Comparison of ENCODE assay signal across 12 cellular contexts in the genomic region with DNA sequence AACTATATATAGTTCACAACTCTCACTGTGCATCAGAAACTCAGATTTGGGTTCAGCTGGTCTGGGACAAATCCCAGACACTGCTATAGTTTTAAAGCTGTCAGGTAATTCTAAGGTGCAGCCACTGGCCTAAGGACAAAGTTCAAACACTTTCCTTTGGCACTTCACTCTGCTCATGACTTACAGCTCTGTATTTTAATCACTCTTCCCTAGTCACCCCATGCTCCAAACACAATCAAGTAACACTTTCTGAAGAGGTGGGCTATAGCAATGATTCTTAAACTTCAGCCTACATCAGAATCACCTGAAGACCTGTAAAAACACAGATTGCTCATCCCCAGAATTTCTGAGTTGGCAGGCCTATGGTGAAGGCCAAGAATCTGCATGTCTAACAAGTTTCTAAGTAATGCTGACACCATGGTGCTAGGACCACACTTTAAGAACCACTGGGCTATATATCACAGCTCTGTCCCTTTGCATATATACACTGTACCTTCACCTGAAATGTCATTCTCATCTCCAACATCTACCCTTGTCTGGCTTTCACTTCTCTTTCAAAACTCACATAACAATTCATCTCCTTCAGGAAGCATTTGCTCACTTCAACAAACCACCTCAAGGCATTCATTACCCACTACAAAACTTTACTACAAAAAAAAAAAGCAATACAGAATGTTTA. TPM values are rescaled to one million over a fixed set of nuclear protein-coding genes. Genes with fewer than 3 reads are reported as not detected.
DNase-seq lines count a peak whose midpoint lies in the region; ATAC-seq lines count a peak whose summit lies in the region.
"Had no signal": no experiment of that assay in that cellular context is flagged by ENCODE, and none has a peak within 500 bp of the region (broad histone marks: within the 10 kb centered on the region; RNA-seq: fewer than 3 reads in every experiment).

No MANE protein-coding gene starts in this region.

- peak overlapping the region; percentile 15 for H3K27ac Mint-ChIP-seq in activated naive CD8-positive, alpha-beta T cell treated with anti-CD3 and anti-CD28 coated beads, Interleukin-2, amount 10 ng/mL, durations not matched to agents 7 days and 5 days
- no peak overlapping the region for H3K27ac Mint-ChIP-seq in activated naive CD8-positive, alpha-beta T cell treated with anti-CD3 and anti-CD28 coated beads for 36 hours
- H3K27ac Mint-ChIP-seq: neural progenitor cell, T-helper 17 cell had no signal

- H3K9me3 Mint-ChIP-seq in activated naive CD8-positive, alpha-beta T cell treated with anti-CD3 and anti-CD28 coated beads, Interleukin-2, amount 10 ng/mL, durations not matched to agents 7 days and 5 days = no peaks in the 10 kb centered on the region
- H3K9me3 Mint-ChIP-seq in activated naive CD8-positive, alpha-beta T cell treated with anti-CD3 and anti-CD28 coated beads for 36 hours = no peaks in the 10 kb centered on the region
- H3K9me3 Mint-ChIP-seq: neural progenitor cell had no signal

- H3K4me3 Mint-ChIP-seq in activated naive CD8-positive, alpha-beta T cell treated with anti-CD3 and anti-CD28 coated beads, Interleukin-2, amount 10 ng/mL, durations not matched to agents 7 days and 5 days = peak overlapping the region; percentile 2
- no peak overlapping the region for H3K4me3 Mint-ChIP-seq in activated naive CD8-positive, alpha-beta T cell treated with anti-CD3 and anti-CD28 coated beads for 36 hours
- H3K4me3 Mint-ChIP-seq: neural progenitor cell had no signal

- peaks cover 36% of the 10 kb centered on the region for H3K4me1 Mint-ChIP-seq in activated naive CD8-positive, alpha-beta T cell treated with anti-CD3 and anti-CD28 coated beads, Interleukin-2, amount 10 ng/mL, durations not matched to agents 7 days and 5 days
- H3K4me1 Mint-ChIP-seq in activated naive CD8-positive, alpha-beta T cell treated with anti-CD3 and anti-CD28 coated beads for 36 hours = peaks cover 59% of the 10 kb centered on the region

- no peak for ATAC-seq in activated naive CD8-positive, alpha-beta T cell treated with anti-CD3 and anti-CD28 coated beads, Interleukin-2, amount 10 ng/mL, durations not matched to agents 7 days and 5 days (ENCODE audit: low read depth)
- peak; percentile 61 for ATAC-seq in HG02884 (IDR thresholded peaks at IDR 0.05; ENCODE audit: unreplicated experiment)
- ATAC-seq: T-helper 17 cell had no signal

- H3K36me3 Mint-ChIP-seq in activated naive CD8-positive, alpha-beta T cell treated with anti-CD3 and anti-CD28 coated beads, Interleukin-2, amount 10 ng/mL, durations not matched to agents 7 days and 5 days = peaks cover 7% of the 10 kb centered on the region
- H3K36me3 Mint-ChIP-seq in activated naive CD8-positive, alpha-beta T cell treated with anti-CD3 and anti-CD28 coated beads for 36 hours = peaks cover 7% of the 10 kb centered on the region

- POLR2A ChIA-PET in activated naive CD8-positive, alpha-beta T cell treated with anti-CD3 and anti-CD28 coated beads, Interleukin-2, amount 10 ng/mL, durations not matched to agents 7 days and 5 days (lab: Charles Lee) = interaction anchor here (2.1 kb wide), 1 partner anchor 21 kb away, joined by 8 read pairs; a partner anchor contains a TSS

- no peaks in the 10 kb centered on the region for H3K27me3 Mint-ChIP-seq in activated naive CD8-positive, alpha-beta T cell treated with anti-CD3 and anti-CD28 coated beads, Interleukin-2, amount 10 ng/mL, durations not matched to agents 7 days and 5 days
- no peaks in the 10 kb centered on the region for H3K27me3 Mint-ChIP-seq in activated naive CD8-positive, alpha-beta T cell treated with anti-CD3 and anti-CD28 coated beads for 36 hours
- H3K27me3 Mint-ChIP-seq: T-helper 17 cell had no signal

- H3K27ac ChIP-seq in caudate nucleus (ENCODE audit: low read depth, low read length) = peak overlapping the region; percentile 74
- H3K27ac ChIP-seq: neural progenitor cell had no signal

- no peak for DNase-seq in activated naive CD8-positive, alpha-beta T cell treated with anti-CD3 and anti-CD28 coated beads, Interleukin-2, amount 10 ng/mL, durations not matched to agents 7 days and 5 days
- DNase-seq in activated naive CD8-positive, alpha-beta T cell treated with anti-CD3 and anti-CD28 coated beads for 36 hours = no peak
- DNase-seq in caudate nucleus (lab: John Stamatoyannopoulos, UW) (no peak), SHP77 treated with DMSO at 0.1 percent for 48 hours (lab: John Stamatoyannopoulos, UW) (no peak), NCI-H82 treated with DMSO at 0.1 percent for 48 hours (lab: John Stamatoyannopoulos, UW; ENCODE audit: unreplicated experiment) (no peak), CD1c-positive myeloid dendritic cell (ENCODE audit: extremely low spot score) (no peak)
- DNase-seq in NK-92 treated with Interleukin-12 subunit alpha and Interleukin-12 subunit beta, amount 100 ng/mL, for 24 hours (lab: John Stamatoyannopoulos, UW) = no peak
- DNase-seq: activated effector memory CD4-positive, alpha-beta T cell treated with Interleukin-2 at 50 U/mL for 16 hours; effector memory CD4-positive, alpha-beta T cell; T-helper 17 cell had no signal

RNA-seq across cellular contexts. Expression of a gene that starts 21.4 kb away (rescaled TPM):
- 10 to 100 TPM; 39.4 to 43.7 TPM for total RNA-seq in activated naive CD8-positive, alpha-beta T cell treated with anti-CD3 and anti-CD28 coated beads, Interleukin-2, amount 10 ng/mL, durations not matched to agents 7 days and 5 days
- 10 to 100 TPM; 42.9 to 44.6 TPM for total RNA-seq in activated naive CD8-positive, alpha-beta T cell treated with anti-CD3 and anti-CD28 coated beads for 36 hours
